ENCODE assay signal across 1 cellular context in genomic region chr2:105873721-105874120, GRCh38.
TF ChIP-seq lines count a peak whose summit lies in the region.

No MANE protein-coding gene starts in this region.

TF ChIP-seq in K562, 482 proteins besides CTCF, POLR2A, EP300 and RAD21 (continued from another document and continues in another):
- TF ChIP-seq CHD7 (IDR thresholded peaks at IDR 0.05; ENCODE audit: low read depth, low read length) = no peak
- no peak for TF ChIP-seq ARID3B (CRISPR knock-in tag; IDR thresholded peaks at IDR 0.05; ENCODE audit: borderline replicate concordance)
- no peak for TF ChIP-seq KDM1A (IDR thresholded peaks at IDR 0.05)
- no peak for TF ChIP-seq SAP30 (IDR thresholded peaks at IDR 0.05; ENCODE audit: borderline replicate concordance, insufficient read depth, low read depth, low read length, poor library complexity, severe bottlenecking)
- TF ChIP-seq ZNF224 (CRISPR knock-in tag; IDR thresholded peaks at IDR 0.05) = no peak
- TF ChIP-seq, protein P1, sequence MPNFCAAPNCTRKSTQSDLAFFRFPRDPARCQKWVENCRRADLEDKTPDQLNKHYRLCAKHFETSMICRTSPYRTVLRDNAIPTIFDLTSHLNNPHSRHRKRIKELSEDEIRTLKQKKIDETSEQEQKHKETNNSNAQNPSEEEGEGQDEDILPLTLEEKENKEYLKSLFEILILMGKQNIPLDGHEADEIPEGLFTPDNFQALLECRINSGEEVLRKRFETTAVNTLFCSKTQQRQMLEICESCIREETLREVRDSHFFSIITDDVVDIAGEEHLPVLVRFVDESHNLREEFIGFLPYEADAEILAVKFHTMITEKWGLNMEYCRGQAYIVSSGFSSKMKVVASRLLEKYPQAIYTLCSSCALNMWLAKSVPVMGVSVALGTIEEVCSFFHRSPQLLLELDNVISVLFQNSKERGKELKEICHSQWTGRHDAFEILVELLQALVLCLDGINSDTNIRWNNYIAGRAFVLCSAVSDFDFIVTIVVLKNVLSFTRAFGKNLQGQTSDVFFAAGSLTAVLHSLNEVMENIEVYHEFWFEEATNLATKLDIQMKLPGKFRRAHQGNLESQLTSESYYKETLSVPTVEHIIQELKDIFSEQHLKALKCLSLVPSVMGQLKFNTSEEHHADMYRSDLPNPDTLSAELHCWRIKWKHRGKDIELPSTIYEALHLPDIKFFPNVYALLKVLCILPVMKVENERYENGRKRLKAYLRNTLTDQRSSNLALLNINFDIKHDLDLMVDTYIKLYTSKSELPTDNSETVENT (CRISPR knock-in tag; IDR thresholded peaks at IDR 0.05) = no peak
- no peak for TF ChIP-seq NONO (IDR thresholded peaks at IDR 0.05; ENCODE audit: low read depth in 2 of 2, low read length in 1 of 2)
- no peak for TF ChIP-seq NFE2 (IDR thresholded peaks at IDR 0.05; ENCODE audit: low read depth)
- no peak for TF ChIP-seq TARDBP (IDR thresholded peaks at IDR 0.05)
- TF ChIP-seq, protein P2, sequence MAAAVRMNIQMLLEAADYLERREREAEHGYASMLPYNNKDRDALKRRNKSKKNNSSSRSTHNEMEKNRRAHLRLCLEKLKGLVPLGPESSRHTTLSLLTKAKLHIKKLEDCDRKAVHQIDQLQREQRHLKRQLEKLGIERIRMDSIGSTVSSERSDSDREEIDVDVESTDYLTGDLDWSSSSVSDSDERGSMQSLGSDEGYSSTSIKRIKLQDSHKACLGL (CRISPR knock-in tag; IDR thresholded peaks at IDR 0.05; ENCODE audit: borderline replicate concordance, poor library complexity, severe bottlenecking) = no peak
- TF ChIP-seq POLR2G (IDR thresholded peaks at IDR 0.05; ENCODE audit: low read depth, low read length) = no peak
- TF ChIP-seq NELFE (IDR thresholded peaks at IDR 0.05; ENCODE audit: insufficient read depth, insufficient read length) = no peak
- no peak for TF ChIP-seq FOXM1 (IDR thresholded peaks at IDR 0.05; ENCODE audit: low read depth)
- no peak for TF ChIP-seq FOXM1 (CRISPR knock-in tag; IDR thresholded peaks at IDR 0.05; ENCODE audit: low read depth)
- no peak for TF ChIP-seq RNF219 (CRISPR knock-in tag; IDR thresholded peaks at IDR 0.05)
- no peak for TF ChIP-seq IRF2 (CRISPR knock-in tag; IDR thresholded peaks at IDR 0.05)
- no peak for TF ChIP-seq NR2F6 (CRISPR knock-in tag; IDR thresholded peaks at IDR 0.05)
- no peak for TF ChIP-seq BRF1 (IDR thresholded peaks at IDR 0.05; ENCODE audit: borderline replicate concordance, extremely low read depth, insufficient read length)
- no peak for TF ChIP-seq MTF1 (CRISPR knock-in tag; IDR thresholded peaks at IDR 0.05; ENCODE audit: borderline replicate concordance)
- no peak for TF ChIP-seq REST (CRISPR knock-in tag; IDR thresholded peaks at IDR 0.05; ENCODE audit: low read depth)
- TF ChIP-seq NEUROD1 (IDR thresholded peaks at IDR 0.05; ENCODE audit: borderline replicate concordance, low read depth, low read length, partially characterized antibody) = peak; percentile 54
- no peak for TF ChIP-seq FUS (optimal IDR thresholded peaks at IDR 0.05; ENCODE audit: low read depth, low read length)
- peak; percentile 70 for TF ChIP-seq SMARCE1 (IDR thresholded peaks at IDR 0.05)
- no peak for TF ChIP-seq YY1 (IDR thresholded peaks at IDR 0.05; ENCODE audit: borderline replicate concordance in 1 of 3, control insufficient read depth in 1 of 3, extremely low read depth in 1 of 3, insufficient read depth in 3 of 3, insufficient read length in 1 of 3, insufficient replicate concordance in 2 of 3, low read depth in 1 of 3, low read length in 2 of 3)
- TF ChIP-seq WHSC1 (IDR thresholded peaks at IDR 0.05; ENCODE audit: low read length) = no peak
- TF ChIP-seq KAT8 (IDR thresholded peaks at IDR 0.05; ENCODE audit: low read depth) = no peak
- TF ChIP-seq FOXJ2 (tag; IDR thresholded peaks at IDR 0.05) = no peak
- no peak for TF ChIP-seq ARHGAP35 (IDR thresholded peaks at IDR 0.05; ENCODE audit: partially characterized antibody)
- TF ChIP-seq SRF (CRISPR knock-in tag; IDR thresholded peaks at IDR 0.05) = no peak
- TF ChIP-seq TCF7L2 (IDR thresholded peaks at IDR 0.05; ENCODE audit: low read depth, low read length) = no peak
- TF ChIP-seq RUNX1 (IDR thresholded peaks at IDR 0.05; ENCODE audit: low read depth) = no peak
- TF ChIP-seq, protein P3, sequence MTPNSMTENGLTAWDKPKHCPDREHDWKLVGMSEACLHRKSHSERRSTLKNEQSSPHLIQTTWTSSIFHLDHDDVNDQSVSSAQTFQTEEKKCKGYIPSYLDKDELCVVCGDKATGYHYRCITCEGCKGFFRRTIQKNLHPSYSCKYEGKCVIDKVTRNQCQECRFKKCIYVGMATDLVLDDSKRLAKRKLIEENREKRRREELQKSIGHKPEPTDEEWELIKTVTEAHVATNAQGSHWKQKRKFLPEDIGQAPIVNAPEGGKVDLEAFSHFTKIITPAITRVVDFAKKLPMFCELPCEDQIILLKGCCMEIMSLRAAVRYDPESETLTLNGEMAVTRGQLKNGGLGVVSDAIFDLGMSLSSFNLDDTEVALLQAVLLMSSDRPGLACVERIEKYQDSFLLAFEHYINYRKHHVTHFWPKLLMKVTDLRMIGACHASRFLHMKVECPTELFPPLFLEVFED (CRISPR knock-in tag; conservative IDR thresholded peaks at IDR 0.05) = no peak
- TF ChIP-seq CHD2 (IDR thresholded peaks at IDR 0.05; ENCODE audit: low read depth, low read length) = no peak
- peak; percentile 35; the same call in 1 of the 2 replicates for TF ChIP-seq CREM (IDR thresholded peaks at IDR 0.05; ENCODE audit: low read depth)
- TF ChIP-seq KLF10 (CRISPR knock-in tag; IDR thresholded peaks at IDR 0.05) = no peak
- no peak for TF ChIP-seq POLR3A (IDR thresholded peaks at IDR 0.05; ENCODE audit: borderline replicate concordance, extremely low read depth, insufficient read depth, insufficient read length)
- TF ChIP-seq LCOR (CRISPR knock-in tag; IDR thresholded peaks at IDR 0.05) = no peak
- no peak for TF ChIP-seq STAT5A (IDR thresholded peaks at IDR 0.05; ENCODE audit: borderline replicate concordance, low read length)
- no peak for TF ChIP-seq CHD4 (IDR thresholded peaks at IDR 0.05; ENCODE audit: insufficient read depth, insufficient replicate concordance, low read depth, low read length, poor library complexity, severe bottlenecking)
- no peak for TF ChIP-seq SREBF2 (CRISPR knock-in tag; IDR thresholded peaks at IDR 0.05)
